8 cellular contexts compared by ENCODE assay signal in genomic region chr5:43020294-43020711, GRCh38. TPM values are rescaled to one million over a fixed set of nuclear protein-coding genes. Genes with fewer than 3 reads are reported as not detected.
DNase-seq lines count a peak whose midpoint lies in the region; ATAC-seq lines count a peak whose summit lies in the region.

No MANE protein-coding gene starts in this region.

- WGBS in mesodermal cell (ENCODE audit: insufficient coverage in 2 of 2), 2 experiments = 4 to 8% methylated on average over 10 to 11 of the region's 14 CpGs
- WGBS in urinary bladder = 18% methylated on average over 14 of the region's 14 CpGs

- peak; percentile 6 for ATAC-seq in HG02678 (IDR thresholded peaks at IDR 0.05; ENCODE audit: unreplicated experiment)

- H3K36me3 ChIP-seq in mesodermal cell (ENCODE audit: control insufficient read depth, insufficient read depth, low read length) = no peaks in the 10 kb centered on the region
- no peaks in the 10 kb centered on the region for H3K36me3 ChIP-seq in urinary bladder (ENCODE audit: insufficient read depth)

- peak overlapping the region; percentile 65 for H3K4me3 ChIP-seq in mesodermal cell (ENCODE audit: extremely low read depth, insufficient read depth, low read length, poor library complexity, severe bottlenecking)
- H3K4me3 ChIP-seq in urinary bladder (ENCODE audit: low read depth, low read length) = no peak overlapping the region

- H3K4me1 ChIP-seq in mesodermal cell (ENCODE audit: control insufficient read depth, insufficient read depth, low read length, poor library complexity, severe bottlenecking) (peaks cover 8% of the 10 kb centered on the region), urinary bladder (ENCODE audit: insufficient read depth) (no peaks in the 10 kb centered on the region)

- DNase-seq in activated CD4-positive, alpha-beta T cell treated with anti-CD3 and anti-CD28 coated beads for 48 hours = peak; percentile 50
- DNase-seq in activated CD4-positive, alpha-beta T cell treated with anti-CD3 and anti-CD28 coated beads for 1 hour = no peak
- DNase-seq in NCI-H2171 (lab: John Stamatoyannopoulos, UW) = peak; percentile 13
- peak; percentile 70 for DNase-seq in astrocyte of the hippocampus (ENCODE audit: low read depth, low spot score)
- DNase-seq in middle frontal gyrus (ENCODE audit: extremely low spot score, low spot score) = no peak

- H3K27ac ChIP-seq in mesodermal cell (ENCODE audit: low read depth, low read length, severe bottlenecking) = no peak overlapping the region
- H3K27ac ChIP-seq in urinary bladder (ENCODE audit: low read depth) = peak overlapping the region; percentile 64

- no peaks in the 10 kb centered on the region for H3K9me3 ChIP-seq in mesodermal cell (ENCODE audit: control insufficient read depth, low read length)

RNA-seq across cellular contexts. Expression of gene ANXA2R, which starts 19.8 kb away (rescaled TPM):
- polyA plus RNA-seq in mesodermal cell (2013, experiment 1 of 2) = 1.9 TPM
- 1.2 TPM for polyA plus RNA-seq in mesodermal cell (2013, experiment 2 of 2)
- total RNA-seq in urinary bladder = 3.5 TPM
- polyA plus RNA-seq in urinary bladder = 2.9 TPM

Comparison
In these comparisons a context has a peak if more than half of its experiments do, and no peak if none do; other contexts are left out.
1. DNase-seq: peak in activated CD4-positive, alpha-beta T cell treated with anti-CD3 and anti-CD28 coated beads for 48 hours (single experiment), NCI-H2171 (single experiment) and astrocyte of the hippocampus (single experiment); none in activated CD4-positive, alpha-beta T cell treated with anti-CD3 and anti-CD28 coated beads for 1 hour (single experiment) and middle frontal gyrus (single experiment).